Comparison of ENCODE assay signal across 21 cellular contexts in the genomic region with DNA sequence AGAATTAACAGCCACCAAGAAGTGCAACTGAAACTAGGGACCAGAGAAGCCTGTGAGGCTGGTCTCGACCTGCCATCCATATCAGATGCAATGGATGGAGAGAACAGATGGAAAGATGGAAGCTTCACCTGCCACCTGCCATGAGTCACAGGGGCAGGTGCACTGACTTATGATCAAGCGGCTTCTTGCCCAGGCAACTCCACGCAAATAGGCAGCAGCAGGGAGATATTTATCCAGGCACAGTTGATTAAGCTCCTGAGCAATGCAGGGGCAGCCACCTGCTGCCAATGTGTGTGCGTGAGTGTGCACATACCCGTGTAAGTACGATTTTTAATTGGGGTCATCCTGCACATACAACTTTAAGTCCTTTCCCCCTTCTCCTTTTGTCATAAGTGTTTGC.
A peak's percentile ranks its signal among the peaks of the same experiment; 100 is the strongest.
DNase-seq lines count a peak whose midpoint lies in the region; TF ChIP-seq lines count a peak whose summit lies in the region.
"Had no signal": no experiment of that assay in that cellular context is flagged by ENCODE, and none has a peak within 500 bp of the region (broad histone marks: within the 10 kb centered on the region; RNA-seq: fewer than 3 reads in every experiment).

No MANE protein-coding gene starts in this region.

- no peaks in the 10 kb centered on the region for H3K79me2 ChIP-seq in smooth muscle cell (ENCODE audit: low read depth)

- H2AFZ ChIP-seq in smooth muscle cell (ENCODE audit: low read depth), result no peak overlapping the region

- no peak overlapping the region for H3K9ac ChIP-seq in smooth muscle cell (ENCODE audit: low read depth)

- H3K36me3 ChIP-seq in smooth muscle cell (ENCODE audit: low read depth), result no peaks in the 10 kb centered on the region
- H3K36me3 ChIP-seq: adrenal gland, gastrocnemius medialis, prostate gland, stomach, uterus had no signal

- DNase-seq in DMS 273 (lab: John Stamatoyannopoulos, UW; ENCODE audit: unreplicated experiment) (peak; percentile 70), NCI-H1436 (lab: John Stamatoyannopoulos, UW) (peak; percentile 64), NCI-H2196 treated with DMSO at 0.1 percent for 48 hours (lab: John Stamatoyannopoulos, UW; ENCODE audit: unreplicated experiment) (peak; percentile 86), cerebellar cortex (ENCODE audit: low spot score) (peak; percentile 74), NOMO-1 treated with DMSO at 0.1 percent for 48 hours (lab: John Stamatoyannopoulos, UW; ENCODE audit: unreplicated experiment) (no peak), smooth muscle cell (lab: John Stamatoyannopoulos, UW; ENCODE audit: unreplicated experiment) (no peak)
- DNase-seq in activated CD4-positive, alpha-beta T cell treated with anti-CD3 and anti-CD28 coated beads, Interleukin-2, amount 10 ng/mL, durations not matched to agents 24 days and 14 days, result no peak
- no peak for DNase-seq in activated naive CD4-positive, alpha-beta T cell treated with anti-CD3 and anti-CD28 coated beads, Interleukin-2, amount 50 U/mL, for 16 hours
- DNase-seq: activated CD8-positive, alpha-beta T cell treated with anti-CD3 and anti-CD28 coated beads for 36 hours; adrenal gland; cerebellar nuclear complex; gastrocnemius medialis; H9; IMR-90; naive thymus-derived CD4-positive, alpha-beta T cell; stomach; uterus had no signal

- H3K27me3 Mint-ChIP-seq in activated CD4-positive, alpha-beta T cell treated with anti-CD3 and anti-CD28 coated beads, Interleukin-2, amount 10 ng/mL, durations not matched to agents 24 days and 14 days, result peaks cover 8% of the 10 kb centered on the region

- H3K9me3 ChIP-seq in smooth muscle cell (replicated peaks; ENCODE audit: low read depth), result no peaks in the 10 kb centered on the region
- H3K9me3 ChIP-seq: adrenal gland, gastrocnemius medialis, prostate gland, stomach, uterus had no signal

- TF ChIP-seq CTCF in smooth muscle cell (IDR thresholded peaks at IDR 0.05; ENCODE audit: borderline replicate concordance, insufficient read depth, poor library complexity, severe bottlenecking), result no peak

- H3K27ac ChIP-seq in smooth muscle cell (ENCODE audit: low read depth), result no peak overlapping the region
- H3K27ac ChIP-seq: adrenal gland, gastrocnemius medialis, prostate gland, stomach, uterus had no signal

- H3F3A ChIP-seq in smooth muscle cell (ENCODE audit: low read depth), result no peaks in the 10 kb centered on the region

- no peak overlapping the region for H3K27ac Mint-ChIP-seq in activated CD4-positive, alpha-beta T cell treated with anti-CD3 and anti-CD28 coated beads, Interleukin-2, amount 10 ng/mL, durations not matched to agents 24 days and 14 days
- H3K27ac Mint-ChIP-seq: activated CD8-positive, alpha-beta T cell treated with anti-CD3 and anti-CD28 coated beads for 36 hours; CD14-positive monocyte; H9; naive thymus-derived CD4-positive, alpha-beta T cell had no signal

- no peaks in the 10 kb centered on the region for H3K4me1 Mint-ChIP-seq in activated CD4-positive, alpha-beta T cell treated with anti-CD3 and anti-CD28 coated beads, Interleukin-2, amount 10 ng/mL, durations not matched to agents 24 days and 14 days
- H3K4me1 Mint-ChIP-seq: CD14-positive monocyte had no signal

- H3K4me1 ChIP-seq in smooth muscle cell (ENCODE audit: low read depth), result no peaks in the 10 kb centered on the region
- H3K4me1 ChIP-seq: adrenal gland, gastrocnemius medialis, prostate gland, stomach, uterus had no signal

- intact Hi-C loops in activated CD4-positive, alpha-beta T cell treated with anti-CD3 and anti-CD28 coated beads, Interleukin-2, amount 10 ng/mL, durations not matched to agents 24 days and 14 days (cut with micrococcal nuclease), result no loop called here

- no peaks in the 10 kb centered on the region for H3K36me3 Mint-ChIP-seq in activated CD4-positive, alpha-beta T cell treated with anti-CD3 and anti-CD28 coated beads, Interleukin-2, amount 10 ng/mL, durations not matched to agents 24 days and 14 days (ENCODE audit: low read depth)
- H3K36me3 Mint-ChIP-seq: CD14-positive monocyte; naive thymus-derived CD4-positive, alpha-beta T cell had no signal

- H3K27me3 ChIP-seq in smooth muscle cell (ENCODE audit: low read depth), result peaks cover 10% of the 10 kb centered on the region
- H3K27me3 ChIP-seq: adrenal gland, uterus had no signal

- H3K4me3 ChIP-seq in smooth muscle cell, result no peak overlapping the region
- H3K4me3 ChIP-seq: adrenal gland, gastrocnemius medialis, GM12878, lung, prostate gland, stomach, uterus had no signal

- WGBS in smooth muscle cell (ENCODE audit: low lambda C conversion rate), result 85% methylated on average over 6 of the region's 6 CpGs

- H4K20me1 ChIP-seq in smooth muscle cell (ENCODE audit: low read depth), result no peaks in the 10 kb centered on the region

- H3K9me3 Mint-ChIP-seq in activated CD4-positive, alpha-beta T cell treated with anti-CD3 and anti-CD28 coated beads, Interleukin-2, amount 10 ng/mL, durations not matched to agents 24 days and 14 days, result no peaks in the 10 kb centered on the region
- H3K9me3 Mint-ChIP-seq: activated CD8-positive, alpha-beta T cell treated with anti-CD3 and anti-CD28 coated beads for 36 hours had no signal

- H3K4me2 ChIP-seq in smooth muscle cell, result no peak overlapping the region

- H3K4me3 Mint-ChIP-seq in activated CD4-positive, alpha-beta T cell treated with anti-CD3 and anti-CD28 coated beads, Interleukin-2, amount 10 ng/mL, durations not matched to agents 24 days and 14 days, result no peak overlapping the region
- H3K4me3 Mint-ChIP-seq: activated CD8-positive, alpha-beta T cell treated with anti-CD3 and anti-CD28 coated beads for 36 hours; CD14-positive monocyte; H9; naive thymus-derived CD4-positive, alpha-beta T cell had no signal

Comparison
In these comparisons a context has a peak if more than half of its experiments do, and no peak if none do; other contexts are left out.
1. DNase-seq: peak in DMS 273 (single experiment), NCI-H1436 (single experiment), NCI-H2196 treated with DMSO at 0.1 percent for 48 hours (single experiment) and cerebellar cortex (single experiment); none in activated CD4-positive, alpha-beta T cell treated with anti-CD3 and anti-CD28 coated beads, Interleukin-2, amount 10 ng/mL, durations not matched to agents 24 days and 14 days (single experiment), activated naive CD4-positive, alpha-beta T cell treated with anti-CD3 and anti-CD28 coated beads, Interleukin-2, amount 50 U/mL, for 16 hours (single experiment), NOMO-1 treated with DMSO at 0.1 percent for 48 hours (single experiment) and smooth muscle cell (single experiment).